1 cellular context compared by ENCODE assay signal in genomic region chr15:65066001-65066634, GRCh38.
TF ChIP-seq lines count a peak whose summit lies in the region.

No MANE protein-coding gene starts in this region.

TF ChIP-seq in IMR-90, 13 proteins besides CTCF, POLR2A, EP300 and RAD21:
- TF ChIP-seq MAZ (IDR thresholded peaks at IDR 0.05; ENCODE audit: borderline replicate concordance, low read depth, low read length) (no peak), NFE2L2 (IDR thresholded peaks at IDR 0.05; ENCODE audit: low read depth, low read length) (no peak), SMC3 (IDR thresholded peaks at IDR 0.05; ENCODE audit: low read depth, low read length) (no peak), ELK1 (IDR thresholded peaks at IDR 0.05; ENCODE audit: borderline replicate concordance, low read depth, low read length) (no peak), MAFK (IDR thresholded peaks at IDR 0.05; ENCODE audit: low read depth, low read length) (no peak), BHLHE40 (IDR thresholded peaks at IDR 0.05; ENCODE audit: low read depth, low read length) (no peak), FOS (IDR thresholded peaks at IDR 0.05; ENCODE audit: low read depth, low read length) (no peak), RFX5 (IDR thresholded peaks at IDR 0.05; ENCODE audit: low read depth, low read length) (no peak), MXI1 (IDR thresholded peaks at IDR 0.05; ENCODE audit: borderline replicate concordance, low read depth, low read length) (no peak), RCOR1 (IDR thresholded peaks at IDR 0.05; ENCODE audit: insufficient replicate concordance, low read length) (no peak), CHD1 (IDR thresholded peaks at IDR 0.05; ENCODE audit: low read depth, low read length) (no peak), CEBPB (IDR thresholded peaks at IDR 0.05; ENCODE audit: low read depth, low read length) (no peak), USF2 (IDR thresholded peaks at IDR 0.05; ENCODE audit: low read depth, low read length) (no peak)
